In the genomic region with DNA sequence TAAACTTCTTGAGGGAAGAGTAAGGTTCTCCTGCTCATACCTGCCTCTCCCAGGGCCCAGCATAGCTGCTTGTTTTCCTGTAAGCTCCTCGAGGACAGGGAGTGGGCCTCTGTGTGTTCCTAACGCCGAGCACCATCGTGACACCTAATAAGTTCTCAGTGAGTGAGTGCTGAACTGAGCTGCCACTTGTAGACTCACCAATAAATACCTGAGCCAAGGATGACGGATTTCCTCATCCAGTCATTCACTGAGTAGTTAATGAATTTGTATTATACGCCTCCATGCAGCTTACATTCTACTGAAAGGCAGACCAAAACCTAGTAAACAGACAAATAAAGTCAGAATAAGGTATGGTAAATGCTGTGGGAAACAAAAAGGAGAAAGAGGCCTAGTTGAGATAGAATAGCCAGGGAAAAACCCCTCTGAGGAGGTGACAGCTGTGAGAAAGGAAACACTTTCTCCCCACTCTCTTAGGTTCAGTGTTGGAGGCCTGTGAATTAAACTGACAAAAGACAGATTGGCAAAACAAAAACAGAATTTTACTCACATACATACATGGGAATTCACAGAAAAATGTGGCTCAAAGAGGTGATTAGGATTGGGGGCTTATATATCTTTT, we compare ENCODE assay signal across 12 cellular contexts.
DNase-seq lines count a peak whose midpoint lies in the region; ATAC-seq and FAIRE-seq lines count a peak whose summit lies in the region.
"Had no signal": no experiment of that assay in that cellular context is flagged by ENCODE, and none has a peak within 500 bp of the region (broad histone marks: within the 10 kb centered on the region; RNA-seq: fewer than 3 reads in every experiment).

No MANE protein-coding gene starts in this region.

- H3K4me3 ChIP-seq in CD4-positive, alpha-beta memory T cell (ENCODE audit: low read length in 2 of 2): no peak overlapping the region
- H3K4me3 ChIP-seq: ascending aorta, lung, suprapubic skin had no signal

- peak overlapping the region in 5 of 7 donors; percentile 20 to 88 (median 77) for H3K27ac Mint-ChIP-seq in CD4-positive, alpha-beta memory T cell
- H3K27ac Mint-ChIP-seq in effector memory CD8-positive, alpha-beta T cell: peak overlapping the region; percentile 94 to 99

- ATAC-seq in GM19023 (IDR thresholded peaks at IDR 0.05; ENCODE audit: unreplicated experiment): peak; percentile 72
- ATAC-seq in HG02973 (IDR thresholded peaks at IDR 0.05; ENCODE audit: unreplicated experiment): peak; percentile 62
- no peak for ATAC-seq in effector memory CD8-positive, alpha-beta T cell (replicated peaks)
- ATAC-seq in HG03039 (IDR thresholded peaks at IDR 0.05; ENCODE audit: unreplicated experiment): no peak
- ATAC-seq in HG03196 (IDR thresholded peaks at IDR 0.05; ENCODE audit: unreplicated experiment): no peak

- no peaks in the 10 kb centered on the region for H3K4me1 ChIP-seq in CD4-positive, alpha-beta memory T cell (ENCODE audit: insufficient read depth, low read length)
- H3K4me1 ChIP-seq: ascending aorta, suprapubic skin had no signal

- CTCF ChIA-PET in CD4-positive, alpha-beta memory T cell (lab: Charles Lee; ENCODE audit: partially characterized antibody): interaction anchor here (0.9 kb wide), 1 partner anchor 21 kb away, joined by 3 read pairs; no protein-coding TSS in a partner anchor

- H3K4me1 Mint-ChIP-seq in CD4-positive, alpha-beta memory T cell: peaks cover 0 to 24% (median 1%) of the 10 kb centered on the region in 4 donors
- H3K4me1 Mint-ChIP-seq in effector memory CD8-positive, alpha-beta T cell (ENCODE audit: low read depth in 2 of 2): peaks cover 17 to 48% of the 10 kb centered on the region in 2 donors

- H3K27ac ChIP-seq in CD4-positive, alpha-beta memory T cell (ENCODE audit: low read depth, low read length): no peak overlapping the region
- H3K27ac ChIP-seq: ascending aorta, suprapubic skin had no signal

- H3K9me3 ChIP-seq in CD4-positive, alpha-beta memory T cell (ENCODE audit: control insufficient read depth in 1 of 2, low read length in 2 of 2): no peaks in the 10 kb centered on the region
- H3K9me3 ChIP-seq: ascending aorta, suprapubic skin had no signal

- no peak overlapping the region for H3K4me3 Mint-ChIP-seq in CD4-positive, alpha-beta memory T cell
- peak overlapping the region in 1 of 2 donors; percentile 48 for H3K4me3 Mint-ChIP-seq in effector memory CD8-positive, alpha-beta T cell

- H3K9me3 Mint-ChIP-seq in CD4-positive, alpha-beta memory T cell: no peaks in the 10 kb centered on the region
- H3K9me3 Mint-ChIP-seq in effector memory CD8-positive, alpha-beta T cell: no peaks in the 10 kb centered on the region

- POLR2A ChIA-PET in CD4-positive, alpha-beta memory T cell (lab: Charles Lee; ENCODE audit: partially characterized antibody): no interaction called here

- no peak for FAIRE-seq in frontal cortex (lab: Jason Lieb, UNC)

- no peak for DNase-seq in CD4-positive, alpha-beta memory T cell
- DNase-seq in effector memory CD8-positive, alpha-beta T cell: no peak
- DNase-seq in NOMO-1 (lab: John Stamatoyannopoulos, UW; ENCODE audit: unreplicated experiment in 2 of 2): no peak
- DNase-seq in frontal cortex (ENCODE audit: low spot score in 2 of 2): no peak
- DNase-seq: retina had no signal

- intact Hi-C loops in CD4-positive, alpha-beta memory T cell (cut with micrococcal nuclease): no loop called here

- H3K36me3 Mint-ChIP-seq in CD4-positive, alpha-beta memory T cell: no peaks in the 10 kb centered on the region
- H3K36me3 Mint-ChIP-seq in effector memory CD8-positive, alpha-beta T cell (ENCODE audit: insufficient read depth): peaks cover 3% of the 10 kb centered on the region

- H3K27me3 Mint-ChIP-seq in CD4-positive, alpha-beta memory T cell: no peaks in the 10 kb centered on the region
- H3K27me3 Mint-ChIP-seq in effector memory CD8-positive, alpha-beta T cell: no peaks in the 10 kb centered on the region

- no peaks in the 10 kb centered on the region for H3K27me3 ChIP-seq in CD4-positive, alpha-beta memory T cell (ENCODE audit: insufficient read depth, low read length)
- H3K27me3 ChIP-seq: ascending aorta, suprapubic skin had no signal

- no peaks in the 10 kb centered on the region for H3K36me3 ChIP-seq in CD4-positive, alpha-beta memory T cell (ENCODE audit: insufficient read depth, low read length)
- H3K36me3 ChIP-seq: ascending aorta, suprapubic skin had no signal

Comparison
In these comparisons a context has a peak if more than half of its experiments do, and no peak if none do; other contexts are left out.
1. ATAC-seq: peak in GM19023 (single experiment) and HG02973 (single experiment); none in effector memory CD8-positive, alpha-beta T cell (single experiment), HG03039 (single experiment) and HG03196 (single experiment).